8 cellular contexts compared by ENCODE assay signal in the genomic region with DNA sequence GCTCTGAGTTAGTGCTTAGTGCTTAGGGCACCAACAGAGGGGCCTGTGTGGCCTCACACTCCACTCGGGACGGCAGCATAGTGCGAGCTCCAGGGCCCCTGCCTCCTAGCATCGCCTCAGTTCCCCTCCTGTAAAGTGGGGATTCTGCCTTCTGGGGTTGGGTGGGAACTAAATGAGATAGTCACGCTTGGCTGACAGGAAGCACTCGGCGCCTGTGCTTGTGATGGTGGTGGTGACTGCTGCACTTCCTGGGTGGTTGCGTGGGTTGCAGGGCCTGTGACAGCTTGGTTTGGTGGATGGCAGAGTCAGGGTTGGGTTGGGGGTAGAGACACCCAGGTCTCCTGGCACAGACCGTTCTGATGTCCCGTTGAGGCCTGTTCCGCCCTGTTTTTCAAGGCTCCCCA. TPM values are rescaled to one million over a fixed set of nuclear protein-coding genes. Genes with fewer than 3 reads are reported as not detected.
DNase-seq lines count a peak whose midpoint lies in the region; ATAC-seq and TF ChIP-seq lines count a peak whose summit lies in the region.

No MANE protein-coding gene starts in this region.

- peak overlapping the region; percentile 92 for H3K27ac ChIP-seq in KOPT-K1 (ENCODE audit: low read depth, low read length, poor library complexity, severe bottlenecking)

- H3K27me3 Mint-ChIP-seq in chondrocyte (ENCODE audit: low read depth), result no peaks in the 10 kb centered on the region

- peaks cover 43% of the 10 kb centered on the region for H3K36me3 ChIP-seq in KOPT-K1 (ENCODE audit: insufficient read depth, low read length)

- H3K9me3 ChIP-seq in KOPT-K1 (ENCODE audit: insufficient read depth, low read length, poor library complexity, severe bottlenecking), result no peaks in the 10 kb centered on the region

- ATAC-seq in HG03439 (IDR thresholded peaks at IDR 0.05; ENCODE audit: unreplicated experiment), result no peak

- DNase-seq in activated gamma-delta T cell treated with Interleukin-2 at 50 U/mL for 16 hours (peak; percentile 86), NCI-H2081 treated with DMSO at 0.1 percent for 48 hours (lab: John Stamatoyannopoulos, UW) (no peak), chondrocyte (ENCODE audit: low spot score) (no peak), retina (no peak)
- peak; percentile 78 to 82 for DNase-seq in stimulated activated CD4-positive, alpha-beta T cell treated with anti-CD3 and anti-CD28 coated beads, Interleukin-15, amount 100 ng/mL, for 48 hours (ENCODE audit: low read depth in 2 of 2)

- no peak for TF ChIP-seq CTCF in chondrocyte (IDR thresholded peaks at IDR 0.05)

- TF ChIP-seq POLR2A in GM15510 (IDR thresholded peaks at IDR 0.05; ENCODE audit: borderline replicate concordance, extremely low read depth, insufficient read length), result peak; percentile 35

- peaks cover 15% of the 10 kb centered on the region for H3K36me3 Mint-ChIP-seq in chondrocyte (ENCODE audit: low read depth)

- H3K4me3 Mint-ChIP-seq in chondrocyte (ENCODE audit: unreplicated experiment), result no peak overlapping the region

- H3K27ac Mint-ChIP-seq in chondrocyte (ENCODE audit: unreplicated experiment), result no peak overlapping the region

- no peaks in the 10 kb centered on the region for H3K9me3 Mint-ChIP-seq in chondrocyte (ENCODE audit: low read depth)

- peaks cover 34% of the 10 kb centered on the region for H3K4me1 Mint-ChIP-seq in chondrocyte (ENCODE audit: low read depth)

RNA-seq across cellular contexts. Expression of gene PLEKHF1, which starts 7.7 kb away (rescaled TPM):
- total RNA-seq in chondrocyte, result 10.1 to 29.4 TPM (median 28.6 TPM) in 3 replicates

RNA-seq across cellular contexts. Expression of gene C19orf12, which starts 42.1 kb away (rescaled TPM):
- 43.7 to 46.9 TPM (median 46.4 TPM) in 3 replicates for total RNA-seq in chondrocyte

Comparison
In these comparisons a context has a peak if more than half of its experiments do, and no peak if none do; other contexts are left out.
1. DNase-seq: peak in activated gamma-delta T cell treated with Interleukin-2 at 50 U/mL for 16 hours (single experiment) and stimulated activated CD4-positive, alpha-beta T cell treated with anti-CD3 and anti-CD28 coated beads, Interleukin-15, amount 100 ng/mL, for 48 hours (2 of 2); none in NCI-H2081 treated with DMSO at 0.1 percent for 48 hours (single experiment), chondrocyte (single experiment) and retina (single experiment).